ENCODE assay signal across 9 cellular contexts in genomic region chr6:42901538-42901957, GRCh38.
A peak's percentile ranks its signal among the peaks of the same experiment; 100 is the strongest.
DNase-seq lines count a peak whose midpoint lies in the region; ATAC-seq and FAIRE-seq lines count a peak whose summit lies in the region.
"Had no signal": no experiment of that assay in that cellular context is flagged by ENCODE, and none has a peak within 500 bp of the region (broad histone marks: within the 10 kb centered on the region; RNA-seq: fewer than 3 reads in every experiment).

No MANE protein-coding gene starts in this region.

- peak; percentile 87 to 93 for DNase-seq in NCI-H446 (lab: John Stamatoyannopoulos, UW)
- DNase-seq in activated CD4-positive, CD25-positive, alpha-beta regulatory T cell treated with anti-CD3 and anti-CD28 coated beads, Interleukin-2, amount 50 U/mL, for 16 hours (ENCODE audit: low read depth, low spot score): peak; percentile 59
- DNase-seq in central memory CD8-positive, alpha-beta T cell (ENCODE audit: low spot score in 2 of 2): peak; percentile 40 to 66
- peak; percentile 87 for DNase-seq in kidney tubule cell (ENCODE audit: low spot score)
- peak; percentile 57 to 74 for DNase-seq in stimulated activated CD4-positive, alpha-beta T cell treated with anti-CD3 and anti-CD28 coated beads, Interleukin-2, amount 100 ng/mL, for 24 hours
- DNase-seq in 8988T: no peak

- FAIRE-seq in G401.6 (lab: Jason Lieb, UNC): peak; percentile 73
- FAIRE-seq: islet of Langerhans had no signal

- H3K9me3 Mint-ChIP-seq in central memory CD8-positive, alpha-beta T cell: no peaks in the 10 kb centered on the region

- H3K36me3 Mint-ChIP-seq in central memory CD8-positive, alpha-beta T cell (ENCODE audit: insufficient read depth): peaks cover 5% of the 10 kb centered on the region

- H3K4me3 Mint-ChIP-seq in central memory CD8-positive, alpha-beta T cell: no peak overlapping the region

- H3K27me3 Mint-ChIP-seq in central memory CD8-positive, alpha-beta T cell: no peaks in the 10 kb centered on the region

- peaks cover 5% of the 10 kb centered on the region for H3K4me1 Mint-ChIP-seq in central memory CD8-positive, alpha-beta T cell

- peak; percentile 59 for ATAC-seq in HG03135 (IDR thresholded peaks at IDR 0.05; ENCODE audit: unreplicated experiment)
- peak; percentile 86 for ATAC-seq in central memory CD8-positive, alpha-beta T cell (replicated peaks; ENCODE audit: extremely low read depth, poor library complexity, severe bottlenecking)

- no peak overlapping the region for H3K27ac Mint-ChIP-seq in central memory CD8-positive, alpha-beta T cell (ENCODE audit: low read depth)
